ENCODE assay signal across 1 cellular context in the genomic region with DNA sequence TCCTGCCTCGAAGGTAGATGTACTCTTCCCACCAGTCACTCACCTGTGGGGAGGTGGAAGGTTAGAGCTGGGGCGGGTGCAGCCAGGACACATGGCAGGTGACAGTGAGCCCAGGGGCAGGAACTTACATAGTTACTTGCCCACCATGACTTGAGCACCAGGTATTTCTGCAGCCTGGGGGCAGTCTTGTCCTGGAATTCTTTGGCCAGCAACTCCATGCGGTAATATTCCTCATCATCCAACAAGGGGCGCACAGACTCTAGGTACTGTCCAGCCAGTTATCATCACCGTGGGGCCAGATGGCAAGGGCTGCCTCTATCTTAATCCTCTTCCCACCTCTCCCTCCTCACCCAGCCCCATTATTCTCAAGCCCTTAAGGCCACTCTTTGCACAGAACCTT.
A peak's percentile ranks its signal among the peaks of the same experiment; 100 is the strongest.
TF ChIP-seq lines count a peak whose summit lies in the region.

No MANE protein-coding gene starts in this region.

TF ChIP-seq in IMR-90, 13 proteins besides CTCF, POLR2A, EP300 and RAD21:
- TF ChIP-seq CEBPB (IDR thresholded peaks at IDR 0.05; ENCODE audit: low read depth, low read length), result no peak
- TF ChIP-seq MAZ (IDR thresholded peaks at IDR 0.05; ENCODE audit: borderline replicate concordance, low read depth, low read length), result no peak
- no peak for TF ChIP-seq NFE2L2 (IDR thresholded peaks at IDR 0.05; ENCODE audit: low read depth, low read length)
- TF ChIP-seq MXI1 (IDR thresholded peaks at IDR 0.05; ENCODE audit: borderline replicate concordance, low read depth, low read length), result no peak
- peak; percentile 30; the same call in 1 of the 2 replicates for TF ChIP-seq SMC3 (IDR thresholded peaks at IDR 0.05; ENCODE audit: low read depth, low read length)
- TF ChIP-seq, protein P1, sequence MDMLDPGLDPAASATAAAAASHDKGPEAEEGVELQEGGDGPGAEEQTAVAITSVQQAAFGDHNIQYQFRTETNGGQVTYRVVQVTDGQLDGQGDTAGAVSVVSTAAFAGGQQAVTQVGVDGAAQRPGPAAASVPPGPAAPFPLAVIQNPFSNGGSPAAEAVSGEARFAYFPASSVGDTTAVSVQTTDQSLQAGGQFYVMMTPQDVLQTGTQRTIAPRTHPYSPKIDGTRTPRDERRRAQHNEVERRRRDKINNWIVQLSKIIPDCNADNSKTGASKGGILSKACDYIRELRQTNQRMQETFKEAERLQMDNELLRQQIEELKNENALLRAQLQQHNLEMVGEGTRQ (IDR thresholded peaks at IDR 0.05; ENCODE audit: low read depth, low read length), result no peak
- no peak for TF ChIP-seq FOS (IDR thresholded peaks at IDR 0.05; ENCODE audit: low read depth, low read length)
